In the genomic region with DNA sequence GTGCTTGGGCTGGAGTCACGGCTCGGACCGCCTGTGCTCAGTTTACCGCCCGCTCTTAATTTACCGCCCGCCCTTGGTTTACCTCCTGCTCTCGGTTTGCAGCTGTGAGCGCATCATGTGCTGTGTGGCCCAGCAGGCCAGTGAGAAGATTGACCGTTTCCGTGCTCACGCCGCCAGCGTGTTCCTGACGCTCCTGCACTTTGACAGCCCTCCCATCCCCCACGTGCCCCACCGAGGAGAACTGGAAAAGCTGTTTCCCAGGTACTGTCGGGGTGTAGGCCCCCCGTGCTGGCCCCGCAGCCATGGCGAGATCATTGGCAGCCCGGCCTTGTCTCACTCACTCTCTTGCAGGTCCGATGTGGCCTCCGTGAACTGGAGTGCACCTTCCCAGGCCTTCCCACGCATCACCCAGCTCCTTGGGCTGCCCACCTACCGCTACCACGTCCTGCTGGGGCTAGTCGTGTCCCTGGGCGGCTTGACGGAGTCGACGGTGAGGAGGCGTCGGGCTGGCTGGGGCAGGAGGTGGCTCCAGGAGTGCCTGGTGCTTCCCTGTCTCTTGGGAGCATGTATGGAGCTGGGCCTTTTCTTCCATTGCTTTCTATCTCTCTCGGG, we compare ENCODE assay signal across 13 cellular contexts.
"Had no signal": no experiment of that assay in that cellular context is flagged by ENCODE, and none has a peak within 500 bp of the region (broad histone marks: within the 10 kb centered on the region; RNA-seq: fewer than 3 reads in every experiment).

No MANE protein-coding gene starts in this region.

- H3K4me3 ChIP-seq: thyroid gland, vagina had no signal

- H3K9me3 ChIP-seq: thyroid gland, vagina had no signal

- DNase-seq: activated CD4-positive, alpha-beta T cell treated with anti-CD3 and anti-CD28 coated beads for 1 hour; activated CD4-positive, alpha-beta T cell treated with anti-CD3 and anti-CD28 coated beads, Interleukin-2, amount 50 U/mL, for 48 hours; activated CD8-positive, alpha-beta memory T cell treated with anti-CD3 and anti-CD28 coated beads, Interleukin-2, amount 10 ng/mL, durations not matched to agents 7 days and 5 days; activated naive CD4-positive, alpha-beta T cell treated with Interleukin-2 at 50 U/mL for 16 hours; activated T-cell treated with anti-CD3 and anti-CD28 coated beads, Interleukin-2, amount 50 U/mL, for 48 hours; midbrain; naive B cell; occipital lobe; small intestine; T1000; thyroid gland had no signal

- H3K27ac ChIP-seq: thyroid gland, vagina had no signal

- ATAC-seq: activated CD8-positive, alpha-beta memory T cell treated with anti-CD3 and anti-CD28 coated beads, Interleukin-2, amount 10 ng/mL, durations not matched to agents 7 days and 5 days; esophagus mucosa had no signal

- H3K27me3 ChIP-seq: thyroid gland, vagina had no signal

- H3K4me1 ChIP-seq: thyroid gland, vagina had no signal
